ENCODE assay signal across 12 cellular contexts in genomic region chr9:82923410-82924242, GRCh38.
DNase-seq lines count a peak whose midpoint lies in the region; ATAC-seq, FAIRE-seq and TF ChIP-seq lines count a peak whose summit lies in the region.
"Had no signal": no experiment of that assay in that cellular context is flagged by ENCODE, and none has a peak within 500 bp of the region (broad histone marks: within the 10 kb centered on the region; RNA-seq: fewer than 3 reads in every experiment).

No MANE protein-coding gene starts in this region.

- DNase-seq in COR-L47 (lab: John Stamatoyannopoulos, UW) (peak; percentile 52), NCI-H1105 (lab: John Stamatoyannopoulos, UW) (peak; percentile 85), NCI-H69 (lab: John Stamatoyannopoulos, UW) (peak; percentile 99), glomerular visceral epithelial cell (ENCODE audit: extremely low spot score) (peak; percentile 82), AG08395 (ENCODE audit: low spot score) (no peak), D721Med (ENCODE audit: insufficient read length, low spot score) (no peak)
- DNase-seq: amniotic stem cell, naive B cell had no signal

- FAIRE-seq in D721Med (lab: Jason Lieb, UNC), result no peak
- FAIRE-seq: HTR-8/SVneo had no signal

- TF ChIP-seq CTCF in D721Med (IDR thresholded peaks at IDR 0.05; ENCODE audit: insufficient read depth, missing control alignments), result no peak

- ATAC-seq in GM21360 (IDR thresholded peaks at IDR 0.05; ENCODE audit: unreplicated experiment) (no peak), HG02981 (IDR thresholded peaks at IDR 0.05; ENCODE audit: unreplicated experiment) (no peak)
- ATAC-seq: stimulated activated effector memory CD8-positive, alpha-beta T cell treated with anti-CD3 and anti-CD28 coated beads, Interleukin-12 subunit alpha, Interleukin-12 subunit beta, amount 100 ng/mL, for 72 hours had no signal

Comparison
In these comparisons a context has a peak if more than half of its experiments do, and no peak if none do; other contexts are left out.
1. DNase-seq: peak in COR-L47 (single experiment), NCI-H1105 (single experiment), NCI-H69 (single experiment) and glomerular visceral epithelial cell (single experiment); none in AG08395 (single experiment) and D721Med (single experiment).